8 cellular contexts compared by ENCODE assay signal in the genomic region with DNA sequence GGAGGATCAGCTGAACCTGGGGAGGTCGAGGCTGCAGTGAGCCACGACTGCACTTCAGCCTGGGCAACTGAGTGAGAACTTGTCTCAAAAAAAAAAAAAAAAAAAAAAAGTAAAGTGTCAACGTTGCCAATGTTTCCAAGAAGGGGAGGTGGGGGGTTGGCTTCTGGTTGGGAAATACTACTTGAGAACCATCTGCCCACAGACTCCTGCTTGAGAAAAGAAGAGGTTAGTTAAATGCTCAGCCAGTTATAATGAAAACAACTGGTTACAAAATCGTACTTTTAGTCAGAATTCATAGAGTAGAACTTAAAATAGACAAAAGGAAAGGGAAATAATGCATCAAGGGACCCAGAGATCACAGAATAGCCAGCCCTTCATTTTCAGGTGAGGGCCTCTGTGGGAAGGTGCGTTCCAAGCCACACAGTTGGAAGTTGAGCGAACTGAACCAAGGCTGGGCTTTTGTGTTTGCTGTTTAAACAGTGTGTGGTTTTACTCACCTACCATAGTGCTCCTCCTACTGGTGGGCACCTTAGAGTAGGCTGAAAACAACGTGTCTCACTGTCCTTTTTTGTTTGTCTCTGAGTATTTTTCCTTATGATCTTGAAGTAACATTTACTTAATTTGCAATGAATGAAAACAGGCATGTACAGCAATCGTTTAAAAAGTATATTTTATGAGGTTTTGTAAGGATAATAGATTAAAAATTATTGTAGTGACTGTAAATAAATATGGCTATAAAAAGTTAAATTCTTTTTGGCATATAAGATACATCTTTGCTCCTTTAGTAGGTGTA.
DNase-seq lines count a peak whose midpoint lies in the region; ATAC-seq and TF ChIP-seq lines count a peak whose summit lies in the region.

No MANE protein-coding gene starts in this region.

- peak overlapping the region; percentile 48 for H3K4me3 Mint-ChIP-seq in type B pancreatic cell

- H3K4me3 ChIP-seq in neutrophil (ENCODE audit: low read depth in 1 of 2, low read length in 1 of 2), result peak overlapping the region in 1 of 2 experiments; percentile 28

- no peaks in the 10 kb centered on the region for H3K36me3 ChIP-seq in neutrophil

- peak overlapping the region; percentile 83 for H3K27ac ChIP-seq in neutrophil

- ATAC-seq in GM19468 (IDR thresholded peaks at IDR 0.05; ENCODE audit: extremely low read depth, unreplicated experiment), result peak; percentile 50

- peaks cover 45% of the 10 kb centered on the region for H3K4me1 Mint-ChIP-seq in type B pancreatic cell (ENCODE audit: unreplicated experiment)

- H3K4me1 ChIP-seq in neutrophil (ENCODE audit: control insufficient read depth in 1 of 2, insufficient read depth in 1 of 2, low read depth in 1 of 2, low read length in 1 of 2), result peaks cover 51 to 59% of the 10 kb centered on the region in 2 experiments

- H3K27me3 Mint-ChIP-seq in type B pancreatic cell, result no peaks in the 10 kb centered on the region

- no peaks in the 10 kb centered on the region for H3K27me3 ChIP-seq in neutrophil

- peak overlapping the region; percentile 67 for H3K27ac Mint-ChIP-seq in type B pancreatic cell

- DNase-seq in COR-L47 (lab: John Stamatoyannopoulos, UW) (peak; percentile 22), HS-5 (ENCODE audit: low read depth) (peak; percentile 99), OCI-M2 (lab: John Stamatoyannopoulos, UW; ENCODE audit: unreplicated experiment) (peak; percentile 42), activated T-cell treated with anti-CD3 and anti-CD28 coated beads for 24 hours (ENCODE audit: low read depth) (peak; percentile 63), fibroblast of gingiva (ENCODE audit: low read depth) (peak; percentile 56), type B pancreatic cell (ENCODE audit: extremely low spot score, unreplicated experiment) (no peak)

- H3K9me3 ChIP-seq in neutrophil, result no peaks in the 10 kb centered on the region

- no peaks in the 10 kb centered on the region for H3K36me3 Mint-ChIP-seq in type B pancreatic cell

- peak; percentile 78 for TF ChIP-seq CTCF in neutrophil (IDR thresholded peaks at IDR 0.05)
- peak; percentile 80 for TF ChIP-seq CTCF in type B pancreatic cell (conservative IDR thresholded peaks at IDR 0.05)

- no peaks in the 10 kb centered on the region for H3K9me3 Mint-ChIP-seq in type B pancreatic cell
